In genomic region chr12:131895640-131896079, GRCh38 we compare ENCODE assay signal across 8 cellular contexts. TPM values are rescaled to one million over a fixed set of nuclear protein-coding genes. Genes with fewer than 3 reads are reported as not detected.
DNase-seq lines count a peak whose midpoint lies in the region; TF ChIP-seq lines count a peak whose summit lies in the region.

No MANE protein-coding gene starts in this region.

- no peaks in the 10 kb centered on the region for H3K27me3 ChIP-seq in Caco-2 (replicated peaks; ENCODE audit: control insufficient read depth, insufficient read depth, low read length)
- H3K27me3 ChIP-seq in WERI-Rb-1 (ENCODE audit: insufficient read depth, low read depth, severe bottlenecking) = no peaks in the 10 kb centered on the region
- no peaks in the 10 kb centered on the region for H3K27me3 ChIP-seq in skeletal muscle satellite cell (ENCODE audit: control insufficient read depth, insufficient read depth, low read length)

- H3K4me3 ChIP-seq in Caco-2 (ENCODE audit: low read depth, low read length) = peak overlapping the region; percentile 75
- peak overlapping the region; percentile 54 for H3K4me3 ChIP-seq in WERI-Rb-1 (ENCODE audit: low read depth, low read length)
- H3K4me3 ChIP-seq in fibroblast of pulmonary artery (replicated peaks; ENCODE audit: low read depth, low read length) = peak overlapping the region; percentile 67
- peak overlapping the region; percentile 74 for H3K4me3 ChIP-seq in skeletal muscle satellite cell (ENCODE audit: low read length)

- H3K4me3 Mint-ChIP-seq in Caco-2 (ENCODE audit: unreplicated experiment) (peak overlapping the region; percentile 83), HFFc6 (peak overlapping the region; percentile 87)

- H3K9me3 ChIP-seq in Caco-2 (no peaks in the 10 kb centered on the region), WERI-Rb-1 (ENCODE audit: severe bottlenecking) (no peaks in the 10 kb centered on the region), skeletal muscle satellite cell (replicated peaks; ENCODE audit: low read length) (no peaks in the 10 kb centered on the region)

- peaks cover 30% of the 10 kb centered on the region for H3K36me3 Mint-ChIP-seq in Caco-2 (ENCODE audit: insufficient read depth, unreplicated experiment)
- no peaks in the 10 kb centered on the region for H3K36me3 Mint-ChIP-seq in HFFc6 (ENCODE audit: low read depth)

- peaks cover 7% of the 10 kb centered on the region for H3K4me1 Mint-ChIP-seq in Caco-2 (ENCODE audit: low read depth, unreplicated experiment)
- peaks cover 23% of the 10 kb centered on the region for H3K4me1 Mint-ChIP-seq in HFFc6 (ENCODE audit: low read depth)

- H3K27ac ChIP-seq in WERI-Rb-1 = peak overlapping the region; percentile 40; the same call in 1 of the 2 replicates

- H3K36me3 ChIP-seq in Caco-2 (ENCODE audit: control insufficient read depth, insufficient read depth, low read length) (no peaks in the 10 kb centered on the region; the same call in 1 of the 2 replicates), WERI-Rb-1 (peaks cover 17% of the 10 kb centered on the region), skeletal muscle satellite cell (ENCODE audit: insufficient read depth, low read length) (no peaks in the 10 kb centered on the region)

- peak overlapping the region; percentile 85 for H3K27ac Mint-ChIP-seq in Caco-2 (ENCODE audit: unreplicated experiment)
- H3K27ac Mint-ChIP-seq in HFFc6 = peak overlapping the region; percentile 85

- H3K27me3 Mint-ChIP-seq in Caco-2 (ENCODE audit: insufficient read depth, unreplicated experiment) (no peaks in the 10 kb centered on the region), HFFc6 (ENCODE audit: insufficient read depth) (peaks cover 2% of the 10 kb centered on the region; the same call in 1 of the 2 replicates)

- DNase-seq in Caco-2 (no peak), HFFc6 (no peak), WERI-Rb-1 (no peak), fibroblast of pulmonary artery (ENCODE audit: low read depth) (no peak), NCI-H446 treated with DMSO at 0.1 percent for 48 hours (lab: John Stamatoyannopoulos, UW) (no peak), posterior vena cava (ENCODE audit: low spot score) (no peak)
- DNase-seq in NK-92 treated with Interleukin-12 subunit alpha and Interleukin-12 subunit beta, amount 100 ng/mL, for 24 hours (lab: John Stamatoyannopoulos, UW) = no peak

- peak overlapping the region; percentile 97 for H3K4me2 ChIP-seq in skeletal muscle satellite cell (ENCODE audit: low read length)

- CTCF ChIA-PET in Caco-2 (lab: Charles Lee) = no interaction called here

- POLR2A ChIA-PET in Caco-2 (lab: Charles Lee) = no interaction called here

- H3K9ac ChIP-seq in skeletal muscle satellite cell (ENCODE audit: low read depth, low read length) = peak overlapping the region; percentile 82

- intact Hi-C loops in Caco-2 (cut with micrococcal nuclease; ENCODE audit: unreplicated experiment) (loop anchor here (1.0 to 5.0 kb wide), 3 partner anchors 34 to 58 kb away; partner anchors contain the start of gene PUS1), posterior vena cava (cut with DNase I) (no loop called here)

- no TSS peak for BruUV-seq in Caco-2 (replicated peaks; lab: Mats Ljungman, UMichigan)

- H3K9me3 Mint-ChIP-seq in Caco-2 (ENCODE audit: unreplicated experiment) (no peaks in the 10 kb centered on the region), HFFc6 (no peaks in the 10 kb centered on the region)

- TF ChIP-seq CTCF in Caco-2 (IDR thresholded peaks at IDR 0.05; ENCODE audit: insufficient read depth in 1 of 2, low read depth in 1 of 2, low read length in 1 of 2, severe bottlenecking in 1 of 2, unreplicated experiment in 1 of 2) (no peak), HFFc6 (IDR thresholded peaks at IDR 0.05) (no peak), WERI-Rb-1 (IDR thresholded peaks at IDR 0.05; ENCODE audit: low read depth, low read length) (no peak), fibroblast of pulmonary artery (IDR thresholded peaks at IDR 0.05; ENCODE audit: low read length, missing control alignments) (no peak)

- H3K4me1 ChIP-seq in Caco-2 = peaks cover 5% of the 10 kb centered on the region; the same call in 1 of the 2 replicates
- H3K4me1 ChIP-seq in skeletal muscle satellite cell (ENCODE audit: control insufficient read depth, insufficient read depth, low read length) = peaks cover 20% of the 10 kb centered on the region

RNA-seq across cellular contexts. Expression of gene ULK1, which starts 1.2 kb away (rescaled TPM):
- total RNA-seq in Caco-2 (2022) = 61.1 and 63.8 TPM in 2 replicates
- total RNA-seq in HFFc6 (2021; fragmentation: NEBNext Ultra II Directional; extraction: Animal tissue kit (Norgen Biotek cat#: 25700)) = 10 to 100 TPM; 21.4 to 35.0 (median 25.5) TPM
- 4.6 and 4.8 TPM in 2 replicates for total RNA-seq in skeletal muscle satellite cell (2012; rRNA removed)
- total RNA-seq in posterior vena cava = 10 to 100 TPM; 23.0 to 23.8 TPM

RNA-seq across cellular contexts. Expression of gene PUS1, which starts 33.4 kb away (rescaled TPM):
- total RNA-seq in Caco-2 (2022) (65.6 and 71.9 TPM in 2 replicates), posterior vena cava (10 to 100 TPM; 12.5 to 16.1 TPM)
- total RNA-seq in HFFc6 (2021; fragmentation: NEBNext Ultra II Directional; extraction: Animal tissue kit (Norgen Biotek cat#: 25700)) = 10 to 100 TPM; 26.2 to 37.7 (median 29.8) TPM
- 15.9 and 21.3 TPM in 2 replicates for total RNA-seq in skeletal muscle satellite cell (2012; rRNA removed)

RNA-seq across cellular contexts. Expression of gene EP400, which starts 54.1 kb away (rescaled TPM):
- 60.5 and 63.0 TPM in 2 replicates for total RNA-seq in Caco-2 (2022)
- total RNA-seq in HFFc6 (2021; fragmentation: NEBNext Ultra II Directional; extraction: Animal tissue kit (Norgen Biotek cat#: 25700)) = 10 to 100 TPM; 27.5 to 35.3 (median 30.4) TPM
- 12.4 and 13.3 TPM in 2 replicates for total RNA-seq in skeletal muscle satellite cell (2012; rRNA removed)
- 10 to 100 TPM; 32.6 to 35.2 TPM for total RNA-seq in posterior vena cava
